Comparison of ENCODE assay signal across 12 cellular contexts in genomic region chr17:51709867-51710266, GRCh38.
"Had no signal": no experiment of that assay in that cellular context is flagged by ENCODE, and none has a peak within 500 bp of the region (broad histone marks: within the 10 kb centered on the region; RNA-seq: fewer than 3 reads in every experiment).

No MANE protein-coding gene starts in this region.

- ATAC-seq: activated T-cell treated with anti-CD3 and anti-CD28 coated beads, Interleukin-2, amount 50 U/mL, for 4 hours; naive thymus-derived CD4-positive, alpha-beta T cell; stimulated activated naive CD8-positive, alpha-beta T cell treated with anti-CD3 and anti-CD28 coated beads, Interleukin-15, Interleukin-2, amounts not matched to agents 100 U/mL and 50 U/mL, for 24 hours had no signal

- H3K27ac ChIP-seq: esophagus squamous epithelium, ovary had no signal

- H3K4me1 ChIP-seq: esophagus squamous epithelium had no signal

- H3K4me3 ChIP-seq: esophagus squamous epithelium, ovary had no signal

- H3K9me3 ChIP-seq: esophagus squamous epithelium, ovary had no signal

- H3K27me3 ChIP-seq: esophagus squamous epithelium, ovary had no signal

- DNase-seq: activated CD4-positive, alpha-beta T cell treated with anti-CD3 and anti-CD28 coated beads, Interleukin-2, amount 50 U/mL, for 1 hour; activated CD8-positive, alpha-beta memory T cell treated with anti-CD3 and anti-CD28 coated beads, Interleukin-2, amount 50 U/mL, for 4 hours; activated naive CD4-positive, alpha-beta T cell treated with anti-CD3 and anti-CD28 coated beads for 36 hours; activated T-cell treated with anti-CD3 and anti-CD28 coated beads, Interleukin-2, amount 50 U/mL, for 4 hours; dermis blood vessel endothelial cell; effector memory CD4-positive, alpha-beta T cell; esophagus squamous epithelium; naive thymus-derived CD4-positive, alpha-beta T cell; stimulated activated CD4-positive, alpha-beta T cell treated with anti-CD3 and anti-CD28 coated beads, Interleukin-2, amount 100 ng/mL, for 24 hours; stimulated activated naive CD8-positive, alpha-beta T cell treated with anti-CD3 and anti-CD28 coated beads, Interleukin-15, Interleukin-2, amounts not matched to agents 100 U/mL and 50 U/mL, for 24 hours; substantia nigra had no signal

- H3K36me3 ChIP-seq: esophagus squamous epithelium, ovary had no signal
